In genomic region chr1:75725861-75726361, GRCh38 we compare ENCODE assay signal across 1 cellular context.
TF ChIP-seq lines count a peak whose summit lies in the region.

No MANE protein-coding gene starts in this region.

TF ChIP-seq in HepG2, 621 proteins besides CTCF, POLR2A, EP300 and RAD21 (continued from another document and continues in another):
- TF ChIP-seq, protein P1, sequence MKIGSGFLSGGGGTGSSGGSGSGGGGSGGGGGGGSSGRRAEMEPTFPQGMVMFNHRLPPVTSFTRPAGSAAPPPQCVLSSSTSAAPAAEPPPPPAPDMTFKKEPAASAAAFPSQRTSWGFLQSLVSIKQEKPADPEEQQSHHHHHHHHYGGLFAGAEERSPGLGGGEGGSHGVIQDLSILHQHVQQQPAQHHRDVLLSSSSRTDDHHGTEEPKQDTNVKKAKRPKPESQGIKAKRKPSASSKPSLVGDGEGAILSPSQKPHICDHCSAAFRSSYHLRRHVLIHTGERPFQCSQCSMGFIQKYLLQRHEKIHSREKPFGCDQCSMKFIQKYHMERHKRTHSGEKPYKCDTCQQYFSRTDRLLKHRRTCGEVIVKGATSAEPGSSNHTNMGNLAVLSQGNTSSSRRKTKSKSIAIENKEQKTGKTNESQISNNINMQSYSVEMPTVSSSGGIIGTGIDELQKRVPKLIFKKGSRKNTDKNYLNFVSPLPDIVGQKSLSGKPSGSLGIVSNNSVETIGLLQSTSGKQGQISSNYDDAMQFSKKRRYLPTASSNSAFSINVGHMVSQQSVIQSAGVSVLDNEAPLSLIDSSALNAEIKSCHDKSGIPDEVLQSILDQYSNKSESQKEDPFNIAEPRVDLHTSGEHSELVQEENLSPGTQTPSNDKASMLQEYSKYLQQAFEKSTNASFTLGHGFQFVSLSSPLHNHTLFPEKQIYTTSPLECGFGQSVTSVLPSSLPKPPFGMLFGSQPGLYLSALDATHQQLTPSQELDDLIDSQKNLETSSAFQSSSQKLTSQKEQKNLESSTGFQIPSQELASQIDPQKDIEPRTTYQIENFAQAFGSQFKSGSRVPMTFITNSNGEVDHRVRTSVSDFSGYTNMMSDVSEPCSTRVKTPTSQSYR (CRISPR knock-in tag; IDR thresholded peaks at IDR 0.05; ENCODE audit: borderline replicate concordance) = 0 out of 2 replicates have a peak, but pooled peaks have one; percentile 14
- TF ChIP-seq HNF4G (IDR thresholded peaks at IDR 0.05; ENCODE audit: borderline replicate concordance, low read depth, low read length) = peak; percentile 92
- no peak; the same call in 1 of the 2 replicates for TF ChIP-seq HNF4G (CRISPR knock-in tag; IDR thresholded peaks at IDR 0.05; ENCODE audit: borderline replicate concordance, low read depth)
- TF ChIP-seq ATF6 (CRISPR knock-in tag; conservative IDR thresholded peaks at IDR 0.05) = no peak
- no peak for TF ChIP-seq USF2 (IDR thresholded peaks at IDR 0.05; ENCODE audit: low read depth, low read length)
- no peak for TF ChIP-seq USF2 (CRISPR knock-in tag; IDR thresholded peaks at IDR 0.05; ENCODE audit: borderline replicate concordance)
- 0 out of 2 replicates have a peak, but pooled peaks have one; percentile 46 for TF ChIP-seq SIN3A (IDR thresholded peaks at IDR 0.05; ENCODE audit: borderline replicate concordance, low read depth, low read length)
- TF ChIP-seq SKI (IDR thresholded peaks at IDR 0.05; ENCODE audit: partially characterized antibody) = peak; percentile 61
- TF ChIP-seq, protein P2, sequence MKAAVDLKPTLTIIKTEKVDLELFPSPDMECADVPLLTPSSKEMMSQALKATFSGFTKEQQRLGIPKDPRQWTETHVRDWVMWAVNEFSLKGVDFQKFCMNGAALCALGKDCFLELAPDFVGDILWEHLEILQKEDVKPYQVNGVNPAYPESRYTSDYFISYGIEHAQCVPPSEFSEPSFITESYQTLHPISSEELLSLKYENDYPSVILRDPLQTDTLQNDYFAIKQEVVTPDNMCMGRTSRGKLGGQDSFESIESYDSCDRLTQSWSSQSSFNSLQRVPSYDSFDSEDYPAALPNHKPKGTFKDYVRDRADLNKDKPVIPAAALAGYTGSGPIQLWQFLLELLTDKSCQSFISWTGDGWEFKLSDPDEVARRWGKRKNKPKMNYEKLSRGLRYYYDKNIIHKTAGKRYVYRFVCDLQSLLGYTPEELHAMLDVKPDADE (CRISPR knock-in tag; IDR thresholded peaks at IDR 0.05) = no peak
- TF ChIP-seq ERF (CRISPR knock-in tag; IDR thresholded peaks at IDR 0.05) = peak; percentile 44; the same call in 1 of the 2 replicates
- no peak for TF ChIP-seq CREB1 (IDR thresholded peaks at IDR 0.05)
- TF ChIP-seq CREB1 (CRISPR knock-in tag; IDR thresholded peaks at IDR 0.05) = peak; percentile 75
- TF ChIP-seq CEBPG (CRISPR knock-in tag; IDR thresholded peaks at IDR 0.05) = peak; percentile 22; the same call in 1 of the 2 replicates
- TF ChIP-seq ZNF138 (CRISPR knock-in tag; IDR thresholded peaks at IDR 0.05; ENCODE audit: low read depth) = no peak
- no peak for TF ChIP-seq ZC3H13 (CRISPR knock-in tag; IDR thresholded peaks at IDR 0.05)
- no peak for TF ChIP-seq ZNF761 (CRISPR knock-in tag; conservative IDR thresholded peaks at IDR 0.05)
- peak; percentile 53; the same call in 1 of the 2 replicates for TF ChIP-seq NR2C2 (CRISPR knock-in tag; IDR thresholded peaks at IDR 0.05; ENCODE audit: borderline replicate concordance)
- TF ChIP-seq TBP (CRISPR knock-in tag; IDR thresholded peaks at IDR 0.05) = no peak
- TF ChIP-seq ZNF883 (CRISPR knock-in tag; IDR thresholded peaks at IDR 0.05; ENCODE audit: not compliant biosample characterization) = no peak
- no peak for TF ChIP-seq U2AF1 (optimal IDR thresholded peaks at IDR 0.05; ENCODE audit: low read depth, low read length)
- peak; percentile 47; the same call in 1 of the 2 replicates for TF ChIP-seq SP140L (CRISPR knock-in tag; IDR thresholded peaks at IDR 0.05; ENCODE audit: borderline replicate concordance)
- peak; percentile 69 for TF ChIP-seq ZEB1 (IDR thresholded peaks at IDR 0.05; ENCODE audit: insufficient replicate concordance, low read depth)
- TF ChIP-seq MED13 (CRISPR knock-in tag; IDR thresholded peaks at IDR 0.05) = no peak
- TF ChIP-seq TCF7 (IDR thresholded peaks at IDR 0.05; ENCODE audit: low read depth) = peak; percentile 50; the same call in 1 of the 2 replicates
- TF ChIP-seq, protein P3, sequence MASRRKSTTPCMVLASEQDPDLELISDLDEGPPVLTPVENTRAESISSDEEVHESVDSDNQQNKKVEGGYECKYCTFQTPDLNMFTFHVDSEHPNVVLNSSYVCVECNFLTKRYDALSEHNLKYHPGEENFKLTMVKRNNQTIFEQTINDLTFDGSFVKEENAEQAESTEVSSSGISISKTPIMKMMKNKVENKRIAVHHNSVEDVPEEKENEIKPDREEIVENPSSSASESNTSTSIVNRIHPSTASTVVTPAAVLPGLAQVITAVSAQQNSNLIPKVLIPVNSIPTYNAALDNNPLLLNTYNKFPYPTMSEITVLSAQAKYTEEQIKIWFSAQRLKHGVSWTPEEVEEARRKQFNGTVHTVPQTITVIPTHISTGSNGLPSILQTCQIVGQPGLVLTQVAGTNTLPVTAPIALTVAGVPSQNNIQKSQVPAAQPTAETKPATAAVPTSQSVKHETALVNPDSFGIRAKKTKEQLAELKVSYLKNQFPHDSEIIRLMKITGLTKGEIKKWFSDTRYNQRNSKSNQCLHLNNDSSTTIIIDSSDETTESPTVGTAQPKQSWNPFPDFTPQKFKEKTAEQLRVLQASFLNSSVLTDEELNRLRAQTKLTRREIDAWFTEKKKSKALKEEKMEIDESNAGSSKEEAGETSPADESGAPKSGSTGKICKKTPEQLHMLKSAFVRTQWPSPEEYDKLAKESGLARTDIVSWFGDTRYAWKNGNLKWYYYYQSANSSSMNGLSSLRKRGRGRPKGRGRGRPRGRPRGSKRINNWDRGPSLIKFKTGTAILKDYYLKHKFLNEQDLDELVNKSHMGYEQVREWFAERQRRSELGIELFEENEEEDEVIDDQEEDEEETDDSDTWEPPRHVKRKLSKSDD (CRISPR knock-in tag; IDR thresholded peaks at IDR 0.05; ENCODE audit: low read depth) = no peak
- TF ChIP-seq ZNF503 (CRISPR knock-in tag; IDR thresholded peaks at IDR 0.05) = 0 out of 2 replicates have a peak, but pooled peaks have one; percentile 19
- TF ChIP-seq, protein P4, sequence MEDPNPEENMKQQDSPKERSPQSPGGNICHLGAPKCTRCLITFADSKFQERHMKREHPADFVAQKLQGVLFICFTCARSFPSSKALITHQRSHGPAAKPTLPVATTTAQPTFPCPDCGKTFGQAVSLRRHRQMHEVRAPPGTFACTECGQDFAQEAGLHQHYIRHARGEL (CRISPR knock-in tag; IDR thresholded peaks at IDR 0.05) = no peak
- TF ChIP-seq RXRB (CRISPR knock-in tag; IDR thresholded peaks at IDR 0.05; ENCODE audit: borderline replicate concordance) = peak; percentile 97
- TF ChIP-seq FOXK1 (CRISPR knock-in tag; IDR thresholded peaks at IDR 0.05; ENCODE audit: borderline replicate concordance, low read depth) = peak; percentile 49; the same call in 1 of the 2 replicates
- 0 out of 2 replicates have a peak, but pooled peaks have one; percentile 49 for TF ChIP-seq SMYD3 (CRISPR knock-in tag; IDR thresholded peaks at IDR 0.05)
- peak; percentile 84 for TF ChIP-seq ZMYM2 (CRISPR knock-in tag; IDR thresholded peaks at IDR 0.05)
- TF ChIP-seq ZNF792 (CRISPR knock-in tag; IDR thresholded peaks at IDR 0.05) = 0 out of 2 replicates have a peak, but pooled peaks have one; percentile 22
- peak; percentile 91; the same call in 1 of the 2 replicates for TF ChIP-seq CHD4 (IDR thresholded peaks at IDR 0.05; ENCODE audit: borderline replicate concordance, low read length)
- peak; percentile 79 for TF ChIP-seq FOSL2 (CRISPR knock-in tag; IDR thresholded peaks at IDR 0.05)
- TF ChIP-seq RCOR2 (CRISPR knock-in tag; IDR thresholded peaks at IDR 0.05) = peak; percentile 56; the same call in 1 of the 2 replicates
- TF ChIP-seq ZSCAN29 (CRISPR knock-in tag; conservative IDR thresholded peaks at IDR 0.05) = no peak
- peak; percentile 52; the same call in 1 of the 2 replicates for TF ChIP-seq TARDBP (CRISPR knock-in tag; IDR thresholded peaks at IDR 0.05)
- peak; percentile 61 for TF ChIP-seq ARNTL (CRISPR knock-in tag; IDR thresholded peaks at IDR 0.05)
- TF ChIP-seq, protein P5, sequence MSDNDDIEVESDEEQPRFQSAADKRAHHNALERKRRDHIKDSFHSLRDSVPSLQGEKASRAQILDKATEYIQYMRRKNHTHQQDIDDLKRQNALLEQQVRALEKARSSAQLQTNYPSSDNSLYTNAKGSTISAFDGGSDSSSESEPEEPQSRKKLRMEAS (IDR thresholded peaks at IDR 0.05) = peak; percentile 71
- peak; percentile 54; the same call in 1 of the 2 replicates for TF ChIP-seq ZNF317 (CRISPR knock-in tag; IDR thresholded peaks at IDR 0.05)
- TF ChIP-seq NAIF1 (CRISPR knock-in tag; IDR thresholded peaks at IDR 0.05; ENCODE audit: borderline replicate concordance) = 0 out of 2 replicates have a peak, but pooled peaks have one; percentile 54
- TF ChIP-seq HDAC1 (CRISPR knock-in tag; IDR thresholded peaks at IDR 0.05) = peak; percentile 52; the same call in 1 of the 2 replicates
- TF ChIP-seq, protein P6, sequence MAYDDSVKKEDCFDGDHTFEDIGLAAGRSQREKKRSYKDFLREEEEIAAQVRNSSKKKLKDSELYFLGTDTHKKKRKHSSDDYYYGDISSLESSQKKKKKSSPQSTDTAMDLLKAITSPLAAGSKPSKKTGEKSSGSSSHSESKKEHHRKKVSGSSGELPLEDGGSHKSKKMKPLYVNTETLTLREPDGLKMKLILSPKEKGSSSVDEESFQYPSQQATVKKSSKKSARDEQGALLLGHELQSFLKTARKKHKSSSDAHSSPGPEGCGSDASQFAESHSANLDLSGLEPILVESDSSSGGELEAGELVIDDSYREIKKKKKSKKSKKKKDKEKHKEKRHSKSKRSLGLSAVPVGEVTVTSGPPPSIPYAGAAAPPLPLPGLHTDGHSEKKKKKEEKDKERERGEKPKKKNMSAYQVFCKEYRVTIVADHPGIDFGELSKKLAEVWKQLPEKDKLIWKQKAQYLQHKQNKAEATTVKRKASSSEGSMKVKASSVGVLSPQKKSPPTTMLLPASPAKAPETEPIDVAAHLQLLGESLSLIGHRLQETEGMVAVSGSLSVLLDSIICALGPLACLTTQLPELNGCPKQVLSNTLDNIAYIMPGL (CRISPR knock-in tag; IDR thresholded peaks at IDR 0.05; ENCODE audit: borderline replicate concordance in 1 of 2, low read depth in 1 of 2) = peak; percentile 56 to 61; a peak in 3 of 4 replicates
- TF ChIP-seq, protein P7, sequence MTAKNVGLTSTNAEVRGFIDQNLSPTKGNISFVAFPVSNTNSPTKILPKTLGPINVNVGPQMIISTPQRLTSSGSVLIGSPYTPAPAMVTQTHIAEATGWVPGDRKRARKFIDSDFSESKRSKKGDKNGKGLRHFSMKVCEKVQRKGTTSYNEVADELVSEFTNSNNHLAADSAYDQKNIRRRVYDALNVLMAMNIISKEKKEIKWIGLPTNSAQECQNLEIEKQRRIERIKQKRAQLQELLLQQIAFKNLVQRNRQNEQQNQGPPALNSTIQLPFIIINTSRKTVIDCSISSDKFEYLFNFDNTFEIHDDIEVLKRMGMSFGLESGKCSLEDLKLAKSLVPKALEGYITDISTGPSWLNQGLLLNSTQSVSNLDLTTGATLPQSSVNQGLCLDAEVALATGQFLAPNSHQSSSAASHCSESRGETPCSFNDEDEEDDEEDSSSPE (CRISPR knock-in tag; IDR thresholded peaks at IDR 0.05) = 0 out of 2 replicates have a peak, but pooled peaks have one; percentile 36
